Comparison of ENCODE assay signal across 10 cellular contexts in the genomic region with DNA sequence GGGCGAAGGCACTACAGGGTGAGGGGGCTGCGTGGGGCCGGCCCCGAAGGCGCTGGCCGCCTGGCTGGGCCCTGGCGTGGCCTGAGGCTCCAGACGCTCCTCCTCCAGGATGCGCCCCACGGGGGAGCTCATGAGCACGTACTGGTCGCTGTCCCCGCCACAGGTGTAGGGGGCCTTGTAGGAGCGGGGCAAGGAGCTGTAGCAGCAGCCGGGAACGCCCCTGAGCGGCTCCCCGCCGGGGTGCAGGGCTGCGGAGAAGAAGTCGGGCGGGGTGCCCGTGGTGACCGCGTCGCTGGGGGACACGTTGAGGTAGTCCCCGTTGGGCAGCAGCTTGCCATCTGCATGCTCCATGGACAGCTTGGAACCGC. TPM values are rescaled to one million over a fixed set of nuclear protein-coding genes. Genes with fewer than 3 reads are reported as not detected.
DNase-seq lines count a peak whose midpoint lies in the region; ATAC-seq, FAIRE-seq and TF ChIP-seq lines count a peak whose summit lies in the region.
"Had no signal": no experiment of that assay in that cellular context is flagged by ENCODE, and none has a peak within 500 bp of the region (broad histone marks: within the 10 kb centered on the region; RNA-seq: fewer than 3 reads in every experiment).

No MANE protein-coding gene starts in this region.

- no peaks in the 10 kb centered on the region for H3K9me2 ChIP-seq in hepatocyte (replicated peaks; ENCODE audit: insufficient read depth)

- H3K4me1 ChIP-seq in heart right ventricle, result peaks cover 4 to 65% (median 54%) of the 10 kb centered on the region in 9 donors
- peaks cover 19% of the 10 kb centered on the region for H3K4me1 ChIP-seq in hepatocyte (ENCODE audit: insufficient read depth)
- H3K4me1 ChIP-seq in thoracic aorta (ENCODE audit: control insufficient read depth in 1 of 2, low read depth in 2 of 2), result peaks cover 27 to 41% of the 10 kb centered on the region in 2 donors

- POLR2A ChIA-PET in HEK293T (lab: Yijun Ruan, JAX), result no interaction called here

- CTCF ChIA-PET in HEK293T (lab: Yijun Ruan, JAX), result no interaction called here

- no peak overlapping the region for H2AFZ ChIP-seq in hepatocyte

- DNase-seq in heart right ventricle (no peak), cardiac septum (ENCODE audit: low spot score) (no peak), hepatocyte (ENCODE audit: low spot score) (no peak), thoracic aorta (ENCODE audit: low spot score) (no peak), germinal center (ENCODE audit: low spot score) (no peak), HTR-8/SVneo (ENCODE audit: insufficient read length, low spot score) (no peak), HEK293T (ENCODE audit: extremely low spot score) (no peak)
- DNase-seq: activated CD8-positive, alpha-beta memory T cell treated with anti-CD3 and anti-CD28 coated beads, Interleukin-2, amount 50 U/mL, for 48 hours; MV-4-11 had no signal

- peaks cover 0 to 35% (median 16%) of the 10 kb centered on the region in 9 donors for H3K36me3 ChIP-seq in heart right ventricle
- no peaks in the 10 kb centered on the region for H3K36me3 ChIP-seq in hepatocyte (replicated peaks; ENCODE audit: insufficient read depth, low read depth)
- peaks cover 35% of the 10 kb centered on the region for H3K36me3 ChIP-seq in thoracic aorta

- 95 to 96% methylated on average over 29 of the region's 29 CpGs for WGBS in heart right ventricle, 2 donors
- 94% methylated on average over 29 of the region's 29 CpGs for WGBS in hepatocyte (ENCODE audit: low lambda C conversion rate, missing lambda C conversion rate)

- peaks cover 59% of the 10 kb centered on the region for H3K79me2 ChIP-seq in hepatocyte

- H3K4me2 ChIP-seq in hepatocyte, result peak overlapping the region; percentile 97

- no peaks in the 10 kb centered on the region for H3K9me3 ChIP-seq in heart right ventricle
- H3K9me3 ChIP-seq in hepatocyte (ENCODE audit: low read depth), result no peaks in the 10 kb centered on the region
- H3K9me3 ChIP-seq in thoracic aorta, result no peaks in the 10 kb centered on the region

- TF ChIP-seq CTCF in heart right ventricle (IDR thresholded peaks at IDR 0.05) (no peak), VCaP (conservative IDR thresholded peaks at IDR 0.05) (no peak), hepatocyte (IDR thresholded peaks at IDR 0.05; ENCODE audit: poor library complexity) (no peak), thoracic aorta (IDR thresholded peaks at IDR 0.05) (no peak)

- ATAC-seq in heart right ventricle (no peak), thoracic aorta (ENCODE audit: insufficient number of reproducible peaks, low FRiP score, low read depth) (no peak)

- H3K4me3 ChIP-seq in heart right ventricle (peak overlapping the region in 8 of 10 donors; percentile 49 to 70 (median 59)), hepatocyte (no peak overlapping the region), thoracic aorta (peak overlapping the region; percentile 80)

- FAIRE-seq in HTR-8/SVneo (lab: Jason Lieb, UNC), result no peak

- H4K20me1 ChIP-seq in hepatocyte (ENCODE audit: insufficient read depth, poor library complexity, severe bottlenecking), result peaks cover 50% of the 10 kb centered on the region

- intact Hi-C loops in heart right ventricle (cut with DNase I), result loop anchor here (5.0 to 10.0 kb wide), 10 partner anchors 81 to 821 kb away; no protein-coding TSS in a partner anchor
- intact Hi-C loops in cardiac septum (cut with DNase I), result loop anchor here (5.0 to 10.0 kb wide), 4 partner anchors 499 to 821 kb away; no protein-coding TSS in a partner anchor

- H3K27me3 ChIP-seq in heart right ventricle (peaks cover 0 to 23% (median 5%) of the 10 kb centered on the region in 7 donors), hepatocyte (no peaks in the 10 kb centered on the region), thoracic aorta (replicated peaks; ENCODE audit: insufficient read depth) (no peaks in the 10 kb centered on the region)

- H3K27ac ChIP-seq in heart right ventricle (no peak overlapping the region), VCaP (peak overlapping the region; percentile 97; the same call in 1 of the 2 replicates), hepatocyte (no peak overlapping the region), thoracic aorta (no peak overlapping the region)

TF ChIP-seq in HEK293T, 16 proteins besides CTCF, POLR2A, EP300 and RAD21:
- TF ChIP-seq NFRKB (IDR thresholded peaks at IDR 0.05), result no peak
- TF ChIP-seq CTBP1 (IDR thresholded peaks at IDR 0.05; ENCODE audit: borderline replicate concordance), result no peak
- no peak for TF ChIP-seq SP1 (IDR thresholded peaks at IDR 0.05)
- TF ChIP-seq SUZ12 (IDR thresholded peaks at IDR 0.05), result no peak
- TF ChIP-seq ARNT (IDR thresholded peaks at IDR 0.05), result no peak
- TF ChIP-seq FOXK2 (IDR thresholded peaks at IDR 0.05), result no peak
- no peak for TF ChIP-seq BHLHE40 (IDR thresholded peaks at IDR 0.05; ENCODE audit: borderline replicate concordance)
- TF ChIP-seq ELF4 (IDR thresholded peaks at IDR 0.05), result no peak
- TF ChIP-seq, protein P1, sequence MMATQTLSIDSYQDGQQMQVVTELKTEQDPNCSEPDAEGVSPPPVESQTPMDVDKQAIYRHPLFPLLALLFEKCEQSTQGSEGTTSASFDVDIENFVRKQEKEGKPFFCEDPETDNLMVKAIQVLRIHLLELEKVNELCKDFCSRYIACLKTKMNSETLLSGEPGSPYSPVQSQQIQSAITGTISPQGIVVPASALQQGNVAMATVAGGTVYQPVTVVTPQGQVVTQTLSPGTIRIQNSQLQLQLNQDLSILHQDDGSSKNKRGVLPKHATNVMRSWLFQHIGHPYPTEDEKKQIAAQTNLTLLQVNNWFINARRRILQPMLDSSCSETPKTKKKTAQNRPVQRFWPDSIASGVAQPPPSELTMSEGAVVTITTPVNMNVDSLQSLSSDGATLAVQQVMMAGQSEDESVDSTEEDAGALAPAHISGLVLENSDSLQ (IDR thresholded peaks at IDR 0.05), result no peak
- no peak for TF ChIP-seq LEF1 (IDR thresholded peaks at IDR 0.05; ENCODE audit: borderline replicate concordance)
- no peak for TF ChIP-seq ZNF384 (IDR thresholded peaks at IDR 0.05)
- TF ChIP-seq FOXM1 (IDR thresholded peaks at IDR 0.05; ENCODE audit: borderline replicate concordance), result no peak

RNA-seq across cellular contexts. Expression of a gene that starts 3.0 kb away (rescaled TPM):
- total RNA-seq in heart right ventricle (10 to 100 TPM; 10.2 to 49.3 (median 13.7) TPM), cardiac septum (12.0 TPM), hepatocyte (15.7 and 19.4 TPM in 2 replicates), thoracic aorta (10 to 100 TPM; 47.8 to 59.8 TPM)
- polyA plus RNA-seq in heart right ventricle (10 to 100 TPM in 1 of 2 donors, 1 to 10 TPM in 1; 4.2 to 18.5 TPM), hepatocyte (26.4 and 27.9 TPM in 2 replicates)
